Comparison of ENCODE assay signal across 21 cellular contexts in genomic region chr5:35393901-35394300, GRCh38.
DNase-seq lines count a peak whose midpoint lies in the region; ATAC-seq, FAIRE-seq and TF ChIP-seq lines count a peak whose summit lies in the region.
"Had no signal": no experiment of that assay in that cellular context is flagged by ENCODE, and none has a peak within 500 bp of the region (broad histone marks: within the 10 kb centered on the region; RNA-seq: fewer than 3 reads in every experiment).

No MANE protein-coding gene starts in this region.

- TF ChIP-seq RAD21 in GM12878 (IDR thresholded peaks at IDR 0.05; ENCODE audit: insufficient read depth, low read depth, low read length) = no peak

- H3K36me3 Mint-ChIP-seq in naive thymus-derived CD4-positive, alpha-beta T cell = no peaks in the 10 kb centered on the region
- H3K36me3 Mint-ChIP-seq in activated naive CD4-positive, alpha-beta T cell treated with anti-CD3 and anti-CD28 coated beads, Interleukin-2, amount 50 U/mL, for 72 hours = peaks cover 0 to 18% of the 10 kb centered on the region in 2 donors
- H3K36me3 Mint-ChIP-seq: IgD-negative memory B cell had no signal

- CTCF ChIA-PET in A673 (lab: Charles Lee) (no interaction called here), GM12878 (lab: Yijun Ruan, JAX) (interaction anchor here (0.6 to 0.7 kb wide), 2 partner anchors 56 to 143 kb away, joined by 3 to 5 read pairs; no protein-coding TSS in a partner anchor)
- CTCF ChIA-PET in naive thymus-derived CD4-positive, alpha-beta T cell (lab: Charles Lee) = no interaction called here

- DNase-seq in A673 (ENCODE audit: low spot score) (peak; percentile 2), GM18507 (ENCODE audit: extremely low spot score, insufficient read length, low read depth) (no peak), GM12878 (ENCODE audit: low read depth, low spot score) (peak; percentile 20), neuronal stem cell (ENCODE audit: low spot score) (no peak)
- DNase-seq in naive thymus-derived CD4-positive, alpha-beta T cell = no peak
- DNase-seq in activated naive CD4-positive, alpha-beta T cell treated with anti-CD3 and anti-CD28 coated beads, Interleukin-2, amount 50 U/mL, for 72 hours (ENCODE audit: low spot score in 2 of 2) = no peak
- DNase-seq: 8988T, AML-193, EL, GF-D8, NCI-H1105, NCI-H146, NCI-H2029, NCI-H524 treated with DMSO at 0.1 percent for 48 hours, NCI-H82, Right ventricle myocardium superior had no signal

- POLR2A ChIA-PET in A673 (lab: Charles Lee; ENCODE audit: low non-redundant PET) (no interaction called here), GM12878 (lab: Charles Lee) (no interaction called here)
- POLR2A ChIA-PET in naive thymus-derived CD4-positive, alpha-beta T cell (lab: Charles Lee) = no interaction called here

- H3K4ac ChIP-seq in neuronal stem cell (ENCODE audit: low read length) = no peak overlapping the region

- SMC1A ChIA-PET in GM12878 (lab: Charles Lee; ENCODE audit: uncharacterized antibody, unreplicated experiment) = interaction anchor here (0.7 kb wide), 1 partner anchor 157 kb away, joined by 4 read pairs; no protein-coding TSS in a partner anchor

- H3K9ac ChIP-seq in GM12878 (ENCODE audit: control insufficient read depth, insufficient read depth, low read length) (no peak overlapping the region), neuronal stem cell (ENCODE audit: low read depth, low read length, poor library complexity) (no peak overlapping the region)

- H3K4me2 ChIP-seq in GM12878 (ENCODE audit: control insufficient read depth, insufficient read depth) (no peak overlapping the region), neuronal stem cell (ENCODE audit: insufficient read depth, low read length, poor library complexity, severe bottlenecking) (no peak overlapping the region)

- H2AK5ac ChIP-seq in neuronal stem cell (ENCODE audit: low read depth, low read length) = no peak overlapping the region

- H3K36me3 ChIP-seq in A673 (ENCODE audit: insufficient read depth, low read length, poor library complexity, severe bottlenecking) (no peaks in the 10 kb centered on the region), GM12878 (ENCODE audit: control insufficient read depth in 2 of 2, insufficient read depth in 2 of 2, low read length in 1 of 2) (no peaks in the 10 kb centered on the region), neuronal stem cell (replicated peaks in 1 of 2; ENCODE audit: control insufficient read depth in 2 of 2, insufficient read depth in 2 of 2, low read length in 2 of 2) (no peaks in the 10 kb centered on the region)
- H3K36me3 ChIP-seq in naive thymus-derived CD4-positive, alpha-beta T cell (ENCODE audit: control insufficient read depth in 2 of 3, insufficient read depth in 3 of 3, low read length in 3 of 3) = no peaks in the 10 kb centered on the region

- H3K4me3 ChIP-seq in A673 (ENCODE audit: low read depth, low read length, poor library complexity, severe bottlenecking) (no peak overlapping the region), GM12878 (no peak overlapping the region), neuronal stem cell (ENCODE audit: low read length in 2 of 2) (no peak overlapping the region)
- H3K4me3 ChIP-seq in naive thymus-derived CD4-positive, alpha-beta T cell (ENCODE audit: low read length) = no peak overlapping the region

- H3K23ac ChIP-seq in neuronal stem cell (ENCODE audit: low read depth, low read length, poor library complexity) = no peak overlapping the region

- H3K79me1 ChIP-seq in neuronal stem cell (ENCODE audit: low read depth, low read length) = no peaks in the 10 kb centered on the region

- peak; percentile 16 for ATAC-seq in GM12878
- ATAC-seq in naive thymus-derived CD4-positive, alpha-beta T cell = peak; percentile 47
- no peak for ATAC-seq in HG02610 (IDR thresholded peaks at IDR 0.05; ENCODE audit: unreplicated experiment)
- ATAC-seq in activated naive CD4-positive, alpha-beta T cell treated with anti-CD3 and anti-CD28 coated beads, Interleukin-2, amount 50 U/mL, for 72 hours = no peak
- no peak for ATAC-seq in HG03571 (IDR thresholded peaks at IDR 0.05; ENCODE audit: unreplicated experiment)

- H2BK15ac ChIP-seq in neuronal stem cell (ENCODE audit: low read length) = no peak overlapping the region

- H3K27ac Mint-ChIP-seq in naive thymus-derived CD4-positive, alpha-beta T cell = no peak overlapping the region
- H3K27ac Mint-ChIP-seq in activated naive CD4-positive, alpha-beta T cell treated with anti-CD3 and anti-CD28 coated beads, Interleukin-2, amount 50 U/mL, for 72 hours = no peak overlapping the region
- H3K27ac Mint-ChIP-seq: IgD-negative memory B cell had no signal

- H2AFZ ChIP-seq in GM12878 (ENCODE audit: control insufficient read depth, low read depth, low read length) (no peak overlapping the region), neuronal stem cell (ENCODE audit: low read length) (no peak overlapping the region)

- peak; percentile 76 for FAIRE-seq in GM18507 (lab: Jason Lieb, UNC)
- no peak for FAIRE-seq in GM12878 (lab: Jason Lieb, UNC)
- FAIRE-seq: H54 had no signal

- H3K27me3 ChIP-seq in A673 (replicated peaks; ENCODE audit: insufficient read depth, low read depth, low read length, poor library complexity) = no peaks in the 10 kb centered on the region
- no peaks in the 10 kb centered on the region for H3K27me3 ChIP-seq in GM12878 (replicated peaks in 1 of 2; ENCODE audit: control insufficient read depth in 2 of 2, insufficient read depth in 2 of 2, low read length in 1 of 2)
- no peaks in the 10 kb centered on the region for H3K27me3 ChIP-seq in naive thymus-derived CD4-positive, alpha-beta T cell (ENCODE audit: control insufficient read depth in 2 of 2, insufficient read depth in 2 of 2, low read length in 2 of 2)
- H3K27me3 ChIP-seq in neuronal stem cell (ENCODE audit: control insufficient read depth in 3 of 3, insufficient read depth in 3 of 3, low read depth in 1 of 3, low read length in 3 of 3) = no peaks in the 10 kb centered on the region

- no peak for TF ChIP-seq EP300 in GM12878 (IDR thresholded peaks at IDR 0.05; ENCODE audit: borderline replicate concordance in 1 of 2, control insufficient read depth in 1 of 2, low read depth in 2 of 2, low read length in 2 of 2)

- no peak overlapping the region for H3K14ac ChIP-seq in neuronal stem cell (ENCODE audit: low read length)

- no peak overlapping the region for H2BK5ac ChIP-seq in neuronal stem cell (ENCODE audit: low read length)

- H3K79me2 ChIP-seq in GM12878 (ENCODE audit: control insufficient read depth, insufficient read depth, low read length) = no peaks in the 10 kb centered on the region

- TF ChIP-seq POLR2A in GM12878 (IDR thresholded peaks at IDR 0.05; ENCODE audit: low read depth, low read length) = no peak

- H4K20me1 ChIP-seq in GM12878 (ENCODE audit: control insufficient read depth, insufficient read depth) = no peaks in the 10 kb centered on the region

- H3K9me3 Mint-ChIP-seq in naive thymus-derived CD4-positive, alpha-beta T cell = peaks cover 3 to 29% (median 10%) of the 10 kb centered on the region in 11 donors
- H3K9me3 Mint-ChIP-seq in activated naive CD4-positive, alpha-beta T cell treated with anti-CD3 and anti-CD28 coated beads, Interleukin-2, amount 50 U/mL, for 72 hours = peaks cover 7 to 13% of the 10 kb centered on the region in 2 donors

- peaks cover 0 to 15% (median 6%) of the 10 kb centered on the region in 5 donors for H3K27me3 Mint-ChIP-seq in naive thymus-derived CD4-positive, alpha-beta T cell
- H3K27me3 Mint-ChIP-seq: IgD-negative memory B cell had no signal

- H3K4me1 ChIP-seq in A673 (ENCODE audit: insufficient read depth, low read length, poor library complexity, severe bottlenecking) (no peaks in the 10 kb centered on the region), GM12878 (ENCODE audit: control insufficient read depth, insufficient read depth, low read length) (no peaks in the 10 kb centered on the region), neuronal stem cell (ENCODE audit: control insufficient read depth in 2 of 2, insufficient read depth in 1 of 2, low read depth in 1 of 2, low read length in 2 of 2) (no peaks in the 10 kb centered on the region)
- H3K4me1 ChIP-seq in naive thymus-derived CD4-positive, alpha-beta T cell (ENCODE audit: control insufficient read depth in 2 of 2, insufficient read depth in 2 of 2, low read length in 2 of 2) = no peaks in the 10 kb centered on the region

- intact Hi-C loops in A673 (cut with micrococcal nuclease; ENCODE audit: unreplicated experiment) (no loop called here), GM12878 (cut with micrococcal nuclease; ENCODE audit: unreplicated experiment) (no loop called here)
- intact Hi-C loops in naive thymus-derived CD4-positive, alpha-beta T cell (cut with micrococcal nuclease) = no loop called here

- H2BK12ac ChIP-seq in neuronal stem cell (ENCODE audit: low read length) = no peak overlapping the region

- BruUV-seq in A673 (replicated peaks; lab: Mats Ljungman, UMichigan) (no TSS peak), GM12878 (replicated peaks; lab: Mats Ljungman, UMichigan) (no TSS peak)

- no peak overlapping the region for H3K27ac ChIP-seq in A673 (ENCODE audit: low read depth, low read length, poor library complexity, severe bottlenecking)
- H3K27ac ChIP-seq in GM12878 (ENCODE audit: control insufficient read depth, insufficient read depth) = no peak overlapping the region
- H3K27ac ChIP-seq in naive thymus-derived CD4-positive, alpha-beta T cell (ENCODE audit: low read depth, low read length) = no peak overlapping the region
- H3K27ac ChIP-seq in neuronal stem cell (replicated peaks; ENCODE audit: low read length) = no peak overlapping the region
- H3K27ac ChIP-seq: C4-2B had no signal

- RAD21 ChIA-PET in GM12878 (lab: Charles Lee; ENCODE audit: unreplicated experiment) = interaction anchor here (1.8 kb wide), 1 partner anchor 42 kb away, joined by 5 read pairs; no protein-coding TSS in a partner anchor

- in situ Hi-C loops in GM12878 (cut with MboI) = no loop called here

- 2% methylated on average over 4 of the region's 4 CpGs for WGBS in GM12878 (ENCODE audit: insufficient coverage, insufficient replicate concordance, low lambda C conversion rate, missing lambda C conversion rate)
- no CpG with 5 or more reads among the region's 4 CpGs for WGBS in neuronal stem cell (ENCODE audit: extremely low coverage in 2 of 2, insufficient read length in 2 of 2, insufficient replicate concordance in 1 of 2), 2 donors

- no peaks in the 10 kb centered on the region for H3K4me1 Mint-ChIP-seq in naive thymus-derived CD4-positive, alpha-beta T cell

- H3K4me3 Mint-ChIP-seq in naive thymus-derived CD4-positive, alpha-beta T cell = no peak overlapping the region
- H3K4me3 Mint-ChIP-seq: IgD-negative memory B cell had no signal

- no peak overlapping the region for H4K91ac ChIP-seq in neuronal stem cell (ENCODE audit: low read depth, low read length, poor library complexity)

- TF ChIP-seq CTCF in A673 (conservative IDR thresholded peaks at IDR 0.05; ENCODE audit: low read depth, low read length) (no peak), GM12878 (IDR thresholded peaks at IDR 0.05 in 2 of 3, conservative IDR thresholded peaks at IDR 0.05 in 1 of 3; ENCODE audit: control insufficient read depth in 2 of 3, extremely low read depth in 1 of 3, insufficient read depth in 1 of 3, low read depth in 3 of 3, low read length in 3 of 3) (no peak)

- no peak overlapping the region for H4K8ac ChIP-seq in neuronal stem cell (ENCODE audit: low read depth, low read length)

- no peaks in the 10 kb centered on the region for H3K9me3 ChIP-seq in A673 (ENCODE audit: low read depth, low read length, poor library complexity, severe bottlenecking)
- no peaks in the 10 kb centered on the region; the same call in 2 of the 3 replicates for H3K9me3 ChIP-seq in GM12878 (replicated peaks; ENCODE audit: control insufficient read depth, insufficient read depth, low read length)
- H3K9me3 ChIP-seq in naive thymus-derived CD4-positive, alpha-beta T cell (ENCODE audit: control insufficient read depth in 2 of 3, low read length in 3 of 3) = no peaks in the 10 kb centered on the region
- H3K9me3 ChIP-seq in neuronal stem cell (replicated peaks in 1 of 2; ENCODE audit: control insufficient read depth in 2 of 2, insufficient read depth in 1 of 2, low read depth in 1 of 2, low read length in 2 of 2) = no peaks in the 10 kb centered on the region

- no peak overlapping the region for H2BK120ac ChIP-seq in neuronal stem cell (ENCODE audit: low read depth, low read length)

- H3K18ac ChIP-seq in neuronal stem cell (ENCODE audit: low read length) = no peak overlapping the region

Comparison
In these comparisons a context has a peak if more than half of its experiments do, and no peak if none do; other contexts are left out.
1. DNase-seq: peak in A673 (single experiment) and GM12878 (single experiment); none in GM18507 (single experiment), naive thymus-derived CD4-positive, alpha-beta T cell (0 of 9), activated naive CD4-positive, alpha-beta T cell treated with anti-CD3 and anti-CD28 coated beads, Interleukin-2, amount 50 U/mL, for 72 hours (0 of 2) and neuronal stem cell (single experiment).
2. ATAC-seq: peak in GM12878 (single experiment) and naive thymus-derived CD4-positive, alpha-beta T cell (single experiment); none in HG02610 (single experiment), activated naive CD4-positive, alpha-beta T cell treated with anti-CD3 and anti-CD28 coated beads, Interleukin-2, amount 50 U/mL, for 72 hours (0 of 2) and HG03571 (single experiment).